Comparison of ENCODE assay signal across 8 cellular contexts in the genomic region with DNA sequence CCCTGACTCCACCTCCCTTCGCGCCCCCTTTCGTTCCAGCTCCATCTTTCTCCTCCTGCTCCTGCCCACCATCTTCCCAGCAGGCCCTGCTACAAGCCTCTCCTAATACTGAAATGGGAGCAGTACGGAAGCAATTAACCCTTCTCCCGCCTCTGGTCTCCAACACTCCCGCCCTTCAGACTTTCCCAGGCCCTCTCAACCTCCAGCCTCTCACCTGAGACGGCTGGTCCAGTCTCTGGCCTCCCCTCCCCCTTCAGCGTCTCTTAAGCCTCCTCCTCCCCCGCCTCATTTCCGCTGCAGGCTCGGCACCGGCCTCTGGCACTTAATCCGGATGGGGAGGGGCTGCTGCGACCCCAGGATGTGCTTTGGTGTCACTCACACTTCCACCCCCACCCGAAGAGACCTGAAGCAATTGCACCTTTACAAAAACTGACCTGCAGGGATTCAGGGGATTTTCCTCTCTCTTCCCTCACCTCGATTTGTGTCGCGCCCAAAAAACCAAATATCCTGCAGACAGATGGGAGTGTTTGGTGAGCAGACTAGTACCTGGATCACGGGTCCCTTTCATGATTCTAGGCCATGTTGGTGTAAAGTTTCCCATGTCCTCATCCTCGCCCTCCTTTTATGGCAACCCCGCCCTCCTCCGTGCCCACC. TPM values are rescaled to one million over a fixed set of nuclear protein-coding genes. Genes with fewer than 3 reads are reported as not detected.
DNase-seq lines count a peak whose midpoint lies in the region; ATAC-seq and TF ChIP-seq lines count a peak whose summit lies in the region.

No MANE protein-coding gene starts in this region.

- peaks cover 7% of the 10 kb centered on the region for H3K36me3 Mint-ChIP-seq in WTC11
- no peaks in the 10 kb centered on the region for H3K36me3 Mint-ChIP-seq in memory B cell
- peaks cover 2 to 11% of the 10 kb centered on the region in 2 donors for H3K36me3 Mint-ChIP-seq in stimulated activated naive B cell treated with anti-CD40 and anti-IgM and Interleukin-4, amounts not matched to agents 10 μg/mL and 1 μg/mL and 100 μg/mL, for 72 hours

- H3K9me3 Mint-ChIP-seq in WTC11 (no peaks in the 10 kb centered on the region), memory B cell (no peaks in the 10 kb centered on the region)
- H3K9me3 Mint-ChIP-seq in stimulated activated naive B cell treated with anti-CD40 and anti-IgM and Interleukin-4, amounts not matched to agents 10 μg/mL and 1 μg/mL and 100 μg/mL, for 72 hours, result no peaks in the 10 kb centered on the region

- ATAC-seq in GM21529 (IDR thresholded peaks at IDR 0.05; ENCODE audit: unreplicated experiment) (peak; percentile 66), WTC11 (peak; percentile 93), memory B cell (ENCODE audit: low read depth) (peak; percentile 30)
- peak; percentile 57 to 66 for ATAC-seq in stimulated activated naive B cell treated with anti-CD40 and anti-IgM and Interleukin-4, amounts not matched to agents 10 μg/mL and 1 μg/mL and 100 μg/mL, for 72 hours (replicated peaks)

- POLR2A ChIA-PET in WTC11 (lab: Charles Lee), result interaction anchor here (1.1 to 1.3 kb wide), 3 partner anchors 23 to 56 kb away, joined by 3 to 5 read pairs (median 3); a partner anchor contains a TSS

- no peaks in the 10 kb centered on the region for H3K9me3 ChIP-seq in endocrine pancreas (ENCODE audit: control insufficient read depth, low read length)

- H3K4me1 Mint-ChIP-seq in WTC11, result peaks cover 31% of the 10 kb centered on the region
- H3K4me1 Mint-ChIP-seq in memory B cell, result peaks cover 9% of the 10 kb centered on the region
- peaks cover 6 to 9% of the 10 kb centered on the region in 2 donors for H3K4me1 Mint-ChIP-seq in stimulated activated naive B cell treated with anti-CD40 and anti-IgM and Interleukin-4, amounts not matched to agents 10 μg/mL and 1 μg/mL and 100 μg/mL, for 72 hours

- H3K4me3 Mint-ChIP-seq in WTC11 (peak overlapping the region; percentile 94), memory B cell (peak overlapping the region; percentile 93)
- peak overlapping the region; percentile 91 to 96 for H3K4me3 Mint-ChIP-seq in stimulated activated naive B cell treated with anti-CD40 and anti-IgM and Interleukin-4, amounts not matched to agents 10 μg/mL and 1 μg/mL and 100 μg/mL, for 72 hours

- no peaks in the 10 kb centered on the region for H3K27me3 Mint-ChIP-seq in WTC11 (ENCODE audit: low read depth)
- H3K27me3 Mint-ChIP-seq in memory B cell, result no peaks in the 10 kb centered on the region
- no peaks in the 10 kb centered on the region for H3K27me3 Mint-ChIP-seq in stimulated activated naive B cell treated with anti-CD40 and anti-IgM and Interleukin-4, amounts not matched to agents 10 μg/mL and 1 μg/mL and 100 μg/mL, for 72 hours

- H3K27ac Mint-ChIP-seq in WTC11 (peak overlapping the region; percentile 99), memory B cell (peak overlapping the region; percentile 97)
- peak overlapping the region; percentile 94 for H3K27ac Mint-ChIP-seq in stimulated activated naive B cell treated with anti-CD40 and anti-IgM and Interleukin-4, amounts not matched to agents 10 μg/mL and 1 μg/mL and 100 μg/mL, for 72 hours

- H3K4me3 ChIP-seq in endocrine pancreas (ENCODE audit: control insufficient read depth, insufficient read depth, low read length), result peak overlapping the region; percentile 77

- H3K9ac ChIP-seq in endocrine pancreas (ENCODE audit: control insufficient read depth, insufficient read depth, low read length), result peak overlapping the region; percentile 67

- no peaks in the 10 kb centered on the region for H3K27me3 ChIP-seq in endocrine pancreas (ENCODE audit: control insufficient read depth, insufficient read depth, low read length)

- no peaks in the 10 kb centered on the region for H3K4me1 ChIP-seq in endocrine pancreas (ENCODE audit: control insufficient read depth, insufficient read depth, low read length)

- CTCF ChIA-PET in WTC11 (lab: Charles Lee), result interaction anchor here (1.5 to 2.0 kb wide), 2 partner anchors 43 to 210 kb away, joined by 4 to 9 read pairs; no protein-coding TSS in a partner anchor

- peak; percentile 92 for DNase-seq in DMS79 treated with DMSO at 0.1 percent for 48 hours (lab: John Stamatoyannopoulos, UW)
- peak; percentile 40 for DNase-seq in M059J (ENCODE audit: low read depth)
- DNase-seq in WTC11 (ENCODE audit: low spot score), result peak; percentile 82
- no peak for DNase-seq in memory B cell (ENCODE audit: low spot score in 2 of 2)
- DNase-seq in stimulated activated naive B cell treated with anti-CD40 and anti-IgM and Interleukin-4, amounts not matched to agents 10 μg/mL and 1 μg/mL and 100 μg/mL, for 72 hours, result peak; percentile 22
- no peak for DNase-seq in NOMO-1 treated with dmso at 0.1 percent for 144 hours (lab: John Stamatoyannopoulos, UW; ENCODE audit: unreplicated experiment)

- no peak for TF ChIP-seq CTCF in WTC11 (IDR thresholded peaks at IDR 0.05)

- no peaks in the 10 kb centered on the region for H3K36me3 ChIP-seq in endocrine pancreas (ENCODE audit: control insufficient read depth, insufficient read depth, low read length)

TF ChIP-seq in WTC11, 78 proteins besides CTCF, POLR2A, EP300 and RAD21 (continues in another document):
- TF ChIP-seq, protein P1, sequence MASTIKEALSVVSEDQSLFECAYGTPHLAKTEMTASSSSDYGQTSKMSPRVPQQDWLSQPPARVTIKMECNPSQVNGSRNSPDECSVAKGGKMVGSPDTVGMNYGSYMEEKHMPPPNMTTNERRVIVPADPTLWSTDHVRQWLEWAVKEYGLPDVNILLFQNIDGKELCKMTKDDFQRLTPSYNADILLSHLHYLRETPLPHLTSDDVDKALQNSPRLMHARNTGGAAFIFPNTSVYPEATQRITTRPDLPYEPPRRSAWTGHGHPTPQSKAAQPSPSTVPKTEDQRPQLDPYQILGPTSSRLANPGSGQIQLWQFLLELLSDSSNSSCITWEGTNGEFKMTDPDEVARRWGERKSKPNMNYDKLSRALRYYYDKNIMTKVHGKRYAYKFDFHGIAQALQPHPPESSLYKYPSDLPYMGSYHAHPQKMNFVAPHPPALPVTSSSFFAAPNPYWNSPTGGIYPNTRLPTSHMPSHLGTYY (CRISPR knock-in tag; IDR thresholded peaks at IDR 0.05), result no peak
- TF ChIP-seq IRF2 (CRISPR knock-in tag; IDR thresholded peaks at IDR 0.05; ENCODE audit: borderline replicate concordance, low read depth), result no peak
- TF ChIP-seq, protein P2, sequence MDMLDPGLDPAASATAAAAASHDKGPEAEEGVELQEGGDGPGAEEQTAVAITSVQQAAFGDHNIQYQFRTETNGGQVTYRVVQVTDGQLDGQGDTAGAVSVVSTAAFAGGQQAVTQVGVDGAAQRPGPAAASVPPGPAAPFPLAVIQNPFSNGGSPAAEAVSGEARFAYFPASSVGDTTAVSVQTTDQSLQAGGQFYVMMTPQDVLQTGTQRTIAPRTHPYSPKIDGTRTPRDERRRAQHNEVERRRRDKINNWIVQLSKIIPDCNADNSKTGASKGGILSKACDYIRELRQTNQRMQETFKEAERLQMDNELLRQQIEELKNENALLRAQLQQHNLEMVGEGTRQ (CRISPR knock-in tag; IDR thresholded peaks at IDR 0.05), result peak; percentile 19; the same call in 1 of the 2 replicates
- TF ChIP-seq KAT7 (CRISPR knock-in tag; IDR thresholded peaks at IDR 0.05; ENCODE audit: borderline replicate concordance), result 0 out of 2 replicates have a peak, but pooled peaks have one; percentile 31
- no peak for TF ChIP-seq ZNF232 (CRISPR knock-in tag; IDR thresholded peaks at IDR 0.05)
- TF ChIP-seq, protein P3, sequence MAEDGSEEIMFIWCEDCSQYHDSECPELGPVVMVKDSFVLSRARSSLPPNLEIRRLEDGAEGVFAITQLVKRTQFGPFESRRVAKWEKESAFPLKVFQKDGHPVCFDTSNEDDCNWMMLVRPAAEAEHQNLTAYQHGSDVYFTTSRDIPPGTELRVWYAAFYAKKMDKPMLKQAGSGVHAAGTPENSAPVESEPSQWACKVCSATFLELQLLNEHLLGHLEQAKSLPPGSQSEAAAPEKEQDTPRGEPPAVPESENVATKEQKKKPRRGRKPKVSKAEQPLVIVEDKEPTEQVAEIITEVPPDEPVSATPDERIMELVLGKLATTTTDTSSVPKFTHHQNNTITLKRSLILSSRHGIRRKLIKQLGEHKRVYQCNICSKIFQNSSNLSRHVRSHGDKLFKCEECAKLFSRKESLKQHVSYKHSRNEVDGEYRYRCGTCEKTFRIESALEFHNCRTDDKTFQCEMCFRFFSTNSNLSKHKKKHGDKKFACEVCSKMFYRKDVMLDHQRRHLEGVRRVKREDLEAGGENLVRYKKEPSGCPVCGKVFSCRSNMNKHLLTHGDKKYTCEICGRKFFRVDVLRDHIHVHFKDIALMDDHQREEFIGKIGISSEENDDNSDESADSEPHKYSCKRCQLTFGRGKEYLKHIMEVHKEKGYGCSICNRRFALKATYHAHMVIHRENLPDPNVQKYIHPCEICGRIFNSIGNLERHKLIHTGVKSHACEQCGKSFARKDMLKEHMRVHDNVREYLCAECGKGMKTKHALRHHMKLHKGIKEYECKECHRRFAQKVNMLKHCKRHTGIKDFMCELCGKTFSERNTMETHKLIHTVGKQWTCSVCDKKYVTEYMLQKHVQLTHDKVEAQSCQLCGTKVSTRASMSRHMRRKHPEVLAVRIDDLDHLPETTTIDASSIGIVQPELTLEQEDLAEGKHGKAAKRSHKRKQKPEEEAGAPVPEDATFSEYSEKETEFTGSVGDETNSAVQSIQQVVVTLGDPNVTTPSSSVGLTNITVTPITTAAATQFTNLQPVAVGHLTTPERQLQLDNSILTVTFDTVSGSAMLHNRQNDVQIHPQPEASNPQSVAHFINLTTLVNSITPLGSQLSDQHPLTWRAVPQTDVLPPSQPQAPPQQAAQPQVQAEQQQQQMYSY (CRISPR knock-in tag; IDR thresholded peaks at IDR 0.05), result peak; percentile 88
- TF ChIP-seq ZNF138 (CRISPR knock-in tag; conservative IDR thresholded peaks at IDR 0.05), result no peak

RNA-seq across cellular contexts. Expression of a gene that starts 0.7 kb away (rescaled TPM):
- total RNA-seq in M059J (2014; rRNA removed; shearing (Covaris generic)), result 160 and 176 TPM in 2 replicates
- total RNA-seq in WTC11 (2021), result 72.4 to 75.0 TPM (median 74.6 TPM) in 3 replicates

RNA-seq across cellular contexts. Expression of a gene that starts 22.3 kb away (rescaled TPM):
- not detected in 2 replicates for total RNA-seq in M059J (2014; rRNA removed; shearing (Covaris generic))
- total RNA-seq in WTC11 (2021), result 3.5 to 5.6 TPM (median 5.3 TPM) in 3 replicates

RNA-seq across cellular contexts. Expression of a gene that starts 39.4 kb away (rescaled TPM):
- 6.3 and 7.3 TPM in 2 replicates for total RNA-seq in M059J (2014; rRNA removed; shearing (Covaris generic))
- 57.9 to 71.6 TPM (median 67.9 TPM) in 3 replicates for total RNA-seq in WTC11 (2021)

RNA-seq across cellular contexts. Expression of a gene that starts 56.5 kb away (rescaled TPM):
- 8.9 and 15.4 TPM in 2 replicates for total RNA-seq in M059J (2014; rRNA removed; shearing (Covaris generic))
- 30.6 to 34.1 TPM (median 32.8 TPM) in 3 replicates for total RNA-seq in WTC11 (2021)

Comparison
In these comparisons a context has a peak if more than half of its experiments do, and no peak if none do; other contexts are left out.
1. DNase-seq: peak in DMS79 treated with DMSO at 0.1 percent for 48 hours (single experiment), M059J (single experiment), WTC11 (single experiment) and stimulated activated naive B cell treated with anti-CD40 and anti-IgM and Interleukin-4, amounts not matched to agents 10 μg/mL and 1 μg/mL and 100 μg/mL, for 72 hours (single experiment); none in memory B cell (0 of 2) and NOMO-1 treated with dmso at 0.1 percent for 144 hours (single experiment).
2. ATAC-seq: peak in every context shown above with its lines; median percentile 93 in WTC11; 66 in GM21529; 62 in stimulated activated naive B cell treated with anti-CD40 and anti-IgM and Interleukin-4, amounts not matched to agents 10 μg/mL and 1 μg/mL and 100 μg/mL, for 72 hours; 30 in memory B cell.
3. Peak in every context shown above with its lines, with median percentiles within 50 percentile points of each other: H3K27ac Mint-ChIP-seq and H3K4me3 Mint-ChIP-seq.